8 cellular contexts compared by ENCODE assay signal in the genomic region with DNA sequence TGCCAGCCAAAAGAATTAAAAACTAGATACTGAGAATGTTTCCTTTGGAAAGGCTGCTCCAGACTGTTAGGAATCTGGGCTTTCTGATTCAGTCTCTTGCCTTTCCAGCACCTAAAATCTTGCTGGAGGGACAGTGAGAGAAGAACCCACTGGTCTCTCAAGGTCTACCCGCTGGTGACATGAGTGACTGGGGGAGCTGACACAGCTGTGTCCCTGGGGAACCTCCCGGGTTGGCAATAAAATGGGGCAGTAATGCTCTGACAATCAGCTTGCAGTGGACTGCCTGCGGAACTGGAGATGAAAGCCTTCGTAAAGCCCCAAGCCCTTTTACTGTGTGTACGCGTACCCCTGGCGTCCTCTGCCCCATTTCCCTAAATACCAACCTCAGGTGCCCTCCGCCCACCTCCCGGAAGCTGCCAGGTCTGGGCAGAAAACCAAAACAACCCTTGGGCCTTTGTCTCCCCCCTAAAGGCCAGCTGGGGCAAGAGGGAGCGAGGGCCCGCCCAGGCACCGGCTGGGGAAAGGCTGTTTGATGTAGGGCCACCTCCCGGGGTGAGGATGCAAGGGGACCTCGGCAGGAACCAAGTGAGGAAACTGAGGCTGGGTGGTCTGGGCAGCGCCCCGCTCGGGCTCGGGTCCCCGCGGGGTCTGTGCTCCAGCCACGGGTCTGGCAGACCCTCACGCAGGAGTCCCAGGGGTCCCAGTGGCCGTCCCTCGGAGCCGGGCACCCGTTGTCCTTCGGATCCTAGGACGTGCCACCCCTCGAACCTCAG. TPM values are rescaled to one million over a fixed set of nuclear protein-coding genes. Genes with fewer than 3 reads are reported as not detected.
DNase-seq lines count a peak whose midpoint lies in the region; ATAC-seq, FAIRE-seq and TF ChIP-seq lines count a peak whose summit lies in the region.

No MANE protein-coding gene starts in this region.

- DNase-seq in DND-41 = peak; percentile 55
- DNase-seq in activated T-helper 1 cell treated with anti-CD3 and anti-CD28 coated beads, Interleukin-12 subunit alpha, Interleukin-12 subunit beta, Interleukin-2, Interleukin-4 antibody, amounts not matched to agents 30 ng/mL and 10 ng/mL and 1 ng/mL, durations not matched to agents 14 hours and 24 hours and 36 hours (ENCODE audit: low spot score) = peak; percentile 5
- no peak for DNase-seq in right atrium auricular region (ENCODE audit: low spot score)
- peak in 1 of 2 donors; percentile 17 for DNase-seq in gastrocnemius medialis
- no peak for DNase-seq in SW 1271 (lab: John Stamatoyannopoulos, UW)
- no peak for DNase-seq in Ammon's horn (ENCODE audit: low spot score)
- no peak for DNase-seq in frontal cortex (ENCODE audit: low spot score in 2 of 2)

- peaks cover 29% of the 10 kb centered on the region for H3K4me1 ChIP-seq in DND-41 (ENCODE audit: insufficient read depth, low read length)
- peaks cover 0 to 36% of the 10 kb centered on the region in 2 donors for H3K4me1 ChIP-seq in right atrium auricular region
- peaks cover 16 to 22% of the 10 kb centered on the region in 2 donors for H3K4me1 ChIP-seq in gastrocnemius medialis

- no peak for TF ChIP-seq POLR2A in gastrocnemius medialis (IDR thresholded peaks at IDR 0.05)

- peak overlapping the region; percentile 77 for H2AFZ ChIP-seq in DND-41 (ENCODE audit: low read depth, low read length)

- H3K9me3 ChIP-seq in DND-41 (ENCODE audit: insufficient read depth, low read length, severe bottlenecking) (no peaks in the 10 kb centered on the region), KOPT-K1 (ENCODE audit: insufficient read depth, low read length, poor library complexity, severe bottlenecking) (no peaks in the 10 kb centered on the region), right atrium auricular region (no peaks in the 10 kb centered on the region), gastrocnemius medialis (no peaks in the 10 kb centered on the region)

- H3K9me3 Mint-ChIP-seq in activated T-helper 1 cell treated with anti-CD3 and anti-CD28 coated beads, Interleukin-12 subunit alpha, Interleukin-12 subunit beta, Interleukin-2, Interleukin-4 antibody, amounts not matched to agents 30 ng/mL and 10 ng/mL and 1 ng/mL, durations not matched to agents 14 hours and 24 hours and 36 hours = no peaks in the 10 kb centered on the region

- FAIRE-seq in frontal cortex (lab: Jason Lieb, UNC) = no peak

- H3K27me3 ChIP-seq in DND-41 (ENCODE audit: insufficient read depth, low read length, poor library complexity) = no peaks in the 10 kb centered on the region
- H3K27me3 ChIP-seq in right atrium auricular region = no peaks in the 10 kb centered on the region
- no peaks in the 10 kb centered on the region for H3K27me3 ChIP-seq in gastrocnemius medialis

- peaks cover 35% of the 10 kb centered on the region for H3K4me1 Mint-ChIP-seq in activated T-helper 1 cell treated with anti-CD3 and anti-CD28 coated beads, Interleukin-12 subunit alpha, Interleukin-12 subunit beta, Interleukin-2, Interleukin-4 antibody, amounts not matched to agents 30 ng/mL and 10 ng/mL and 1 ng/mL, durations not matched to agents 14 hours and 24 hours and 36 hours (ENCODE audit: low read depth)

- H3K9ac ChIP-seq in DND-41 (ENCODE audit: low read depth, low read length) = peak overlapping the region; percentile 91

- TF ChIP-seq CTCF in DND-41 (IDR thresholded peaks at IDR 0.05; ENCODE audit: borderline replicate concordance, extremely low read depth, low read length, poor library complexity, severe bottlenecking) = no peak
- no peak for TF ChIP-seq CTCF in right atrium auricular region (IDR thresholded peaks at IDR 0.05)
- no peak for TF ChIP-seq CTCF in gastrocnemius medialis (IDR thresholded peaks at IDR 0.05 in 4 of 5, conservative IDR thresholded peaks at IDR 0.05 in 1 of 5)

- peak overlapping the region; percentile 83 for H3K27ac Mint-ChIP-seq in activated T-helper 1 cell treated with anti-CD3 and anti-CD28 coated beads, Interleukin-12 subunit alpha, Interleukin-12 subunit beta, Interleukin-2, Interleukin-4 antibody, amounts not matched to agents 30 ng/mL and 10 ng/mL and 1 ng/mL, durations not matched to agents 14 hours and 24 hours and 36 hours

- H3K36me3 Mint-ChIP-seq in activated T-helper 1 cell treated with anti-CD3 and anti-CD28 coated beads, Interleukin-12 subunit alpha, Interleukin-12 subunit beta, Interleukin-2, Interleukin-4 antibody, amounts not matched to agents 30 ng/mL and 10 ng/mL and 1 ng/mL, durations not matched to agents 14 hours and 24 hours and 36 hours (ENCODE audit: low read depth) = peaks cover 23% of the 10 kb centered on the region

- ATAC-seq in DND-41 (ENCODE audit: insufficient read depth, low read depth) (peak; percentile 27), gastrocnemius medialis (no peak)

- H3K27ac ChIP-seq in DND-41 (ENCODE audit: low read length) (peak overlapping the region; percentile 88), KOPT-K1 (ENCODE audit: low read depth, low read length, poor library complexity, severe bottlenecking) (peak overlapping the region; percentile 80), right atrium auricular region (peak overlapping the region; percentile 76 to 83), gastrocnemius medialis (peak overlapping the region; percentile 87 to 97 (median 94))

- peak overlapping the region; percentile 85 for H3K4me2 ChIP-seq in DND-41 (ENCODE audit: insufficient read depth, low read length)

- H4K20me1 ChIP-seq in DND-41 (ENCODE audit: insufficient read depth, low read length) = peaks cover 24% of the 10 kb centered on the region; the same call in 1 of the 2 replicates

- intact Hi-C loops in activated T-helper 1 cell treated with anti-CD3 and anti-CD28 coated beads, Interleukin-12 subunit alpha, Interleukin-12 subunit beta, Interleukin-2, Interleukin-4 antibody, amounts not matched to agents 30 ng/mL and 10 ng/mL and 1 ng/mL, durations not matched to agents 14 hours and 24 hours and 36 hours (cut with micrococcal nuclease) = loop anchor here (1.0 to 5.0 kb wide), 8 partner anchors 42 to 1036 kb away; a partner anchor contains a TSS
- intact Hi-C loops in gastrocnemius medialis (cut with DNase I; ENCODE audit: low total_unique reads) = loop anchor here (1.0 to 2.0 kb wide), 2 partner anchors 13 to 68 kb away; no protein-coding TSS in a partner anchor

- in situ Hi-C loops in gastrocnemius medialis (cut with MboI; ENCODE audit: low sequenced_read_pairs in 4 of 4) = no loop called here

- H3K36me3 ChIP-seq in DND-41 (ENCODE audit: insufficient read depth, low read length) = peaks cover 21% of the 10 kb centered on the region
- peaks cover 14% of the 10 kb centered on the region; the same call in 1 of the 2 replicates for H3K36me3 ChIP-seq in KOPT-K1 (ENCODE audit: insufficient read depth, low read length)
- H3K36me3 ChIP-seq in right atrium auricular region = no peaks in the 10 kb centered on the region
- H3K36me3 ChIP-seq in gastrocnemius medialis = no peaks in the 10 kb centered on the region

- peaks cover 54% of the 10 kb centered on the region for H3K79me2 ChIP-seq in DND-41 (ENCODE audit: insufficient read depth, low read length)

- peak overlapping the region; percentile 90 for H3K4me3 Mint-ChIP-seq in activated T-helper 1 cell treated with anti-CD3 and anti-CD28 coated beads, Interleukin-12 subunit alpha, Interleukin-12 subunit beta, Interleukin-2, Interleukin-4 antibody, amounts not matched to agents 30 ng/mL and 10 ng/mL and 1 ng/mL, durations not matched to agents 14 hours and 24 hours and 36 hours

- H3K4me3 ChIP-seq in DND-41 (ENCODE audit: low read depth in 1 of 2, low read length in 2 of 2) = peak overlapping the region; percentile 68 to 87; a peak in 3 of 4 replicates
- H3K4me3 ChIP-seq in right atrium auricular region = peak overlapping the region; percentile 67 to 99
- H3K4me3 ChIP-seq in gastrocnemius medialis = peak overlapping the region; percentile 69 to 99 (median 92)

- H3K27me3 Mint-ChIP-seq in activated T-helper 1 cell treated with anti-CD3 and anti-CD28 coated beads, Interleukin-12 subunit alpha, Interleukin-12 subunit beta, Interleukin-2, Interleukin-4 antibody, amounts not matched to agents 30 ng/mL and 10 ng/mL and 1 ng/mL, durations not matched to agents 14 hours and 24 hours and 36 hours (ENCODE audit: insufficient read depth) = peaks cover 3% of the 10 kb centered on the region

RNA-seq across cellular contexts. Expression of a gene that starts 0.7 kb away (rescaled TPM):
- total RNA-seq in activated T-helper 1 cell treated with anti-CD3 and anti-CD28 coated beads, Interleukin-12 subunit alpha, Interleukin-12 subunit beta, Interleukin-2, Interleukin-4 antibody, amounts not matched to agents 30 ng/mL and 10 ng/mL and 1 ng/mL, durations not matched to agents 14 hours and 24 hours and 36 hours = 60.5 and 63.6 TPM in 2 replicates
- total RNA-seq in right atrium auricular region (10 to 100 TPM; 12.2 to 15.3 TPM), gastrocnemius medialis (10 to 100 TPM; 31.5 to 46.5 (median 34.7) TPM), frontal cortex (33.8 TPM)

Comparison
In these comparisons a context has a peak if more than half of its experiments do, and no peak if none do; other contexts are left out.
1. DNase-seq: peak in DND-41 (single experiment) and activated T-helper 1 cell treated with anti-CD3 and anti-CD28 coated beads, Interleukin-12 subunit alpha, Interleukin-12 subunit beta, Interleukin-2, Interleukin-4 antibody, amounts not matched to agents 30 ng/mL and 10 ng/mL and 1 ng/mL, durations not matched to agents 14 hours and 24 hours and 36 hours (single experiment); none in right atrium auricular region (single experiment), SW 1271 (0 of 2), Ammon's horn (single experiment) and frontal cortex (0 of 2).
2. Peak in every context shown above with its lines, with median percentiles within 50 percentile points of each other: H3K27ac ChIP-seq and H3K4me3 ChIP-seq.